In the genomic region with DNA sequence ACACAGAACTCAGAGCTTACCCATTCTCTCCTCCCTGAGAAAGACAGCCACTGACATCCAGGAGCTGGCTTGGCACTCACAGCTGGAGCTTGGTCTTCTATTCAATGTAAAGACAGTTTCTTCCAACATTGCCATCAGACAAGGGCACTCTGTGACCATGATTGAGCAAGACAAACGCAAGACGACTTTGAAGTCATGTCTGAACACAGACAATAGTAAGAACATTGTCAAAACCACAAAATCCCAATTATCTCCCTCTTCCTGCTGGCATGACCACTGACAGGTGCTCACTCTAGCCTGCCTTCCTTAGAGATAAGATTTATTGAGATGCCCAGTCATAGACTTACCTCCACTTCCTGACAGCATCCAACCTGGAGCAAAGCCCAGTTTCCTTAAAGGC, we compare ENCODE assay signal across 25 cellular contexts.
"Had no signal": no experiment of that assay in that cellular context is flagged by ENCODE, and none has a peak within 500 bp of the region (broad histone marks: within the 10 kb centered on the region; RNA-seq: fewer than 3 reads in every experiment).

No MANE protein-coding gene starts in this region.

- H3K36me3 ChIP-seq: esophagus squamous epithelium, gastrocnemius medialis, heart right ventricle, left lung, lower lobe of right lung had no signal

- H3K36me3 Mint-ChIP-seq: mesothelial cell of epicardium; naive B cell; naive thymus-derived CD8-positive, alpha-beta T cell had no signal

- H3K4me1 Mint-ChIP-seq: mesothelial cell of epicardium; naive B cell; naive thymus-derived CD8-positive, alpha-beta T cell had no signal

- H3K27me3 ChIP-seq: dorsolateral prefrontal cortex, esophagus squamous epithelium, gastrocnemius medialis, left lung had no signal

- DNase-seq: dermis blood vessel endothelial cell; dorsolateral prefrontal cortex; effector CD4-positive, alpha-beta T cell; effector memory CD4-positive, alpha-beta T cell; esophagus squamous epithelium; foreskin fibroblast; foreskin melanocyte; gastrocnemius medialis; glutamatergic neuron; head of caudate nucleus; heart right ventricle; hippocampal formation; left cardiac atrium; left lung; left ventricle myocardium superior; lower lobe of right lung; mesenchymal stem cell; mucosa of descending colon; naive B cell; naive thymus-derived CD8-positive, alpha-beta T cell had no signal

- FAIRE-seq: endothelial cell of umbilical vein, islet of Langerhans, keratinocyte had no signal

- H3K4me3 Mint-ChIP-seq: mesothelial cell of epicardium; naive B cell; naive thymus-derived CD8-positive, alpha-beta T cell had no signal

- H3K4me1 ChIP-seq: esophagus squamous epithelium, gastrocnemius medialis, heart right ventricle, left lung, lower lobe of right lung had no signal

- H3K27ac Mint-ChIP-seq: mesothelial cell of epicardium; naive B cell; naive thymus-derived CD8-positive, alpha-beta T cell had no signal

- H3K4me3 ChIP-seq: coronary artery, dorsolateral prefrontal cortex, esophagus squamous epithelium, gastrocnemius medialis, heart right ventricle, left lung, lower lobe of right lung, mucosa of descending colon had no signal

- H3K9me3 ChIP-seq: esophagus squamous epithelium, gastrocnemius medialis, heart right ventricle, left lung, lower lobe of right lung, mucosa of descending colon had no signal

- ATAC-seq: gastrocnemius medialis; heart right ventricle; left cardiac atrium; left lung; left ventricle myocardium superior; lower lobe of right lung; mucosa of descending colon; naive thymus-derived CD8-positive, alpha-beta T cell had no signal

- H3K27ac ChIP-seq: coronary artery, dorsolateral prefrontal cortex, esophagus squamous epithelium, gastrocnemius medialis, heart right ventricle, left lung, lower lobe of right lung had no signal

- H3K9me3 Mint-ChIP-seq: mesothelial cell of epicardium; naive thymus-derived CD8-positive, alpha-beta T cell had no signal
